Comparison of ENCODE assay signal across 10 cellular contexts in the genomic region with DNA sequence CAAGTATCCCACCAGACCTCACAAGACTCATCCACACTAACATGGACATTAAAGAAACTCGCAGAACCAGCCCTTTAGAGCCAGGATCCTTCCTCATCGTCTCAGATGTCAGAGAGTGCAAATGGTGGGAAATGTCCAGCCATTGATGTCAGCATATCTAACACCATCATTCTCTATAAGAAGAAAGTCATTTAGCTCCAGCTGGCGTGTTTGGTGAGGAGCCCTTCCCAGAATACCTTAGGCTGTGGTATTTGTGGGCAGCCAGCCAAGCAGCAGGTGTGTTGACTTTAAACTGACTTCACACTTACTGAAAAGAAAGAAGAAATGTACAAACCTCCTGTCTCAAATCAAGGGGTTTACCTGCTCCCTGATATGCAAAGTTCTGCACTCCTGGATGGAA. TPM values are rescaled to one million over a fixed set of nuclear protein-coding genes. Genes with fewer than 3 reads are reported as not detected.
DNase-seq lines count a peak whose midpoint lies in the region; ATAC-seq lines count a peak whose summit lies in the region.
"Had no signal": no experiment of that assay in that cellular context is flagged by ENCODE, and none has a peak within 500 bp of the region (broad histone marks: within the 10 kb centered on the region; RNA-seq: fewer than 3 reads in every experiment).

No MANE protein-coding gene starts in this region.

- H3K4me3 Mint-ChIP-seq in activated naive CD8-positive, alpha-beta T cell treated with anti-CD3 and anti-CD28 coated beads, Interleukin-2, amount 10 ng/mL, durations not matched to agents 7 days and 5 days, result peak overlapping the region; percentile 87

- H3K4me1 Mint-ChIP-seq in activated naive CD8-positive, alpha-beta T cell treated with anti-CD3 and anti-CD28 coated beads, Interleukin-2, amount 10 ng/mL, durations not matched to agents 7 days and 5 days, result peaks cover 77% of the 10 kb centered on the region

- no peaks in the 10 kb centered on the region for H3K27me3 Mint-ChIP-seq in activated naive CD8-positive, alpha-beta T cell treated with anti-CD3 and anti-CD28 coated beads, Interleukin-2, amount 10 ng/mL, durations not matched to agents 7 days and 5 days

- ATAC-seq in activated naive CD8-positive, alpha-beta T cell treated with anti-CD3 and anti-CD28 coated beads, Interleukin-2, amount 10 ng/mL, durations not matched to agents 7 days and 5 days (ENCODE audit: low read depth), result peak; percentile 55

- H3K4me1 ChIP-seq in skeletal muscle tissue (ENCODE audit: control insufficient read depth in 3 of 3, insufficient read depth in 3 of 3, low read length in 3 of 3), result peaks cover 63 to 87% (median 72%) of the 10 kb centered on the region in 3 donors

- H3K9ac ChIP-seq in skeletal muscle tissue (ENCODE audit: low read depth in 1 of 3, low read length in 3 of 3), result no peak overlapping the region

- H3K36me3 ChIP-seq in skeletal muscle tissue (ENCODE audit: control insufficient read depth in 3 of 3, insufficient read depth in 3 of 3, low read length in 3 of 3), result peaks cover 45 to 79% (median 76%) of the 10 kb centered on the region in 3 donors

- DNase-seq in Jurkat, Clone E6-1 (ENCODE audit: low read depth, low spot score), result peak; percentile 98
- DNase-seq in SHP77 treated with DMSO at 0.1 percent for 48 hours (lab: John Stamatoyannopoulos, UW) (peak; percentile 57), NCI-H345 treated with DMSO at 0.1 percent for 48 hours (lab: John Stamatoyannopoulos, UW; ENCODE audit: unreplicated experiment) (no peak), OCI-M1 (lab: John Stamatoyannopoulos, UW) (no peak), NCI-H82 treated with DMSO at 0.1 percent for 48 hours (lab: John Stamatoyannopoulos, UW; ENCODE audit: unreplicated experiment) (no peak), HuH-7.5 (ENCODE audit: low spot score) (no peak)
- peak; percentile 64 for DNase-seq in activated naive CD8-positive, alpha-beta T cell treated with anti-CD3 and anti-CD28 coated beads, Interleukin-2, amount 10 ng/mL, durations not matched to agents 7 days and 5 days
- DNase-seq: mesenchymal stem cell, NCI-H226 had no signal

- no peaks in the 10 kb centered on the region for H3K9me3 Mint-ChIP-seq in activated naive CD8-positive, alpha-beta T cell treated with anti-CD3 and anti-CD28 coated beads, Interleukin-2, amount 10 ng/mL, durations not matched to agents 7 days and 5 days

- no peaks in the 10 kb centered on the region for H3K27me3 ChIP-seq in skeletal muscle tissue (ENCODE audit: control insufficient read depth in 3 of 3, insufficient read depth in 3 of 3, low read length in 3 of 3)

- peak overlapping the region; percentile 98 for H3K27ac Mint-ChIP-seq in activated naive CD8-positive, alpha-beta T cell treated with anti-CD3 and anti-CD28 coated beads, Interleukin-2, amount 10 ng/mL, durations not matched to agents 7 days and 5 days

- peaks cover 76% of the 10 kb centered on the region for H3K36me3 Mint-ChIP-seq in activated naive CD8-positive, alpha-beta T cell treated with anti-CD3 and anti-CD28 coated beads, Interleukin-2, amount 10 ng/mL, durations not matched to agents 7 days and 5 days

- peak overlapping the region; percentile 48 for H3K27ac ChIP-seq in skeletal muscle tissue (ENCODE audit: low read depth, low read length)

- POLR2A ChIA-PET in activated naive CD8-positive, alpha-beta T cell treated with anti-CD3 and anti-CD28 coated beads, Interleukin-2, amount 10 ng/mL, durations not matched to agents 7 days and 5 days (lab: Charles Lee), result interaction anchor here (3.8 to 12.9 kb wide), 2 partner anchors 13 to 16 kb away, joined by 22 to 85 read pairs; partner anchors contain the start of gene FYCO1

- H3K9me3 ChIP-seq in skeletal muscle tissue (ENCODE audit: control insufficient read depth in 3 of 3, low read length in 3 of 3), result no peaks in the 10 kb centered on the region

- peak overlapping the region; percentile 5; the same call in 1 of the 2 replicates for H3K4me3 ChIP-seq in Jurkat, Clone E6-1 (ENCODE audit: low read length)
- no peak overlapping the region for H3K4me3 ChIP-seq in skeletal muscle tissue (ENCODE audit: low read length in 3 of 3)

RNA-seq across cellular contexts. Expression of gene FYCO1, which starts 17.3 kb away (rescaled TPM):
- 11.1 TPM for polyA plus RNA-seq in Jurkat, Clone E6-1 (2012; ENCODE audit: insufficient read depth, insufficient read length)
- 10 to 100 TPM; 37.9 to 39.1 TPM for total RNA-seq in activated naive CD8-positive, alpha-beta T cell treated with anti-CD3 and anti-CD28 coated beads, Interleukin-2, amount 10 ng/mL, durations not matched to agents 7 days and 5 days
- 16.7 TPM for total RNA-seq in skeletal muscle tissue

RNA-seq across cellular contexts. Expression of gene CXCR6, which starts 35.1 kb away (rescaled TPM):
- 0.38 TPM for polyA plus RNA-seq in Jurkat, Clone E6-1 (2012; ENCODE audit: insufficient read depth, insufficient read length)
- total RNA-seq in activated naive CD8-positive, alpha-beta T cell treated with anti-CD3 and anti-CD28 coated beads, Interleukin-2, amount 10 ng/mL, durations not matched to agents 7 days and 5 days, result 10 to 100 TPM; 12.4 to 13.5 TPM
- total RNA-seq in skeletal muscle tissue, result not detected

RNA-seq across cellular contexts. Expression of gene XCR1, which starts 48.9 kb away (rescaled TPM):
- polyA plus RNA-seq in Jurkat, Clone E6-1 (2012; ENCODE audit: insufficient read depth, insufficient read length), result not detected
- not detected for total RNA-seq in activated naive CD8-positive, alpha-beta T cell treated with anti-CD3 and anti-CD28 coated beads, Interleukin-2, amount 10 ng/mL, durations not matched to agents 7 days and 5 days
- not detected for total RNA-seq in skeletal muscle tissue

Comparison
In these comparisons a context has a peak if more than half of its experiments do, and no peak if none do; other contexts are left out.
1. DNase-seq: peak in Jurkat, Clone E6-1 (single experiment), SHP77 treated with DMSO at 0.1 percent for 48 hours (single experiment) and activated naive CD8-positive, alpha-beta T cell treated with anti-CD3 and anti-CD28 coated beads, Interleukin-2, amount 10 ng/mL, durations not matched to agents 7 days and 5 days (single experiment); none in NCI-H345 treated with DMSO at 0.1 percent for 48 hours (single experiment), OCI-M1 (single experiment), NCI-H82 treated with DMSO at 0.1 percent for 48 hours (single experiment) and HuH-7.5 (single experiment).
2. RNA of gene CXCR6, which starts 35.1 kb away (total RNA-seq): 12.4 to 13.5 TPM in activated naive CD8-positive, alpha-beta T cell treated with anti-CD3 and anti-CD28 coated beads, Interleukin-2, amount 10 ng/mL, durations not matched to agents 7 days and 5 days; not detected in skeletal muscle tissue (single experiment); every median in the first group is over 10 times any median in the second.